ENCODE assay signal across 2 cellular contexts in the genomic region with DNA sequence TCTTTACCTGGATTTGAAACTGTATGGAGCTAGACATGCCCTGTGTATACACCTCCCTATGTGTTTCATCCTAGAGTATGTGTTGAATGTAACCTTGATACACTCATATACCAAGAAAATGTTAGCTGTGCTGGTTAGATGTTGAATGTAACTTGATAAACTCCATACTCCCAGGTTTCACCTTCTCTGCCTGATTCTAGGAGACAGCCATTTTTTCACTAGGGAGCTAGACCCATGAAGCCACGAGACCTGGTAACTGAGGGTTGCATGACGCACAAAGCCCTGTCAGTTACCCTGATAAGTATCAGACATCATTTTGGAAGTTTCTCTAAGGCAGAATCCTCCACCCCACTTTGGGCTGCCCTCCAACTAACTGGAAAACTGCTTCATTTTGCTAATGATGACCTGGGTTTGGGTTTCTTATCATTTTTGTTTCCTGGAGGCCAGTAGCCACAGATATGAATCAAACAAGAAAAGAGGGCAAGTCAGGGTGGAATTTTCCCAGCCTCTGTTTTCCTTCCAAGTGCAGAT.
TF ChIP-seq lines count a peak whose summit lies in the region.

No MANE protein-coding gene starts in this region.

TF ChIP-seq in SK-N-SH treated with all-trans-retinoic acid at 6 μM for 48 hours, 23 proteins besides CTCF, POLR2A, EP300 and RAD21 (continued from another document):
- TF ChIP-seq, protein P1, sequence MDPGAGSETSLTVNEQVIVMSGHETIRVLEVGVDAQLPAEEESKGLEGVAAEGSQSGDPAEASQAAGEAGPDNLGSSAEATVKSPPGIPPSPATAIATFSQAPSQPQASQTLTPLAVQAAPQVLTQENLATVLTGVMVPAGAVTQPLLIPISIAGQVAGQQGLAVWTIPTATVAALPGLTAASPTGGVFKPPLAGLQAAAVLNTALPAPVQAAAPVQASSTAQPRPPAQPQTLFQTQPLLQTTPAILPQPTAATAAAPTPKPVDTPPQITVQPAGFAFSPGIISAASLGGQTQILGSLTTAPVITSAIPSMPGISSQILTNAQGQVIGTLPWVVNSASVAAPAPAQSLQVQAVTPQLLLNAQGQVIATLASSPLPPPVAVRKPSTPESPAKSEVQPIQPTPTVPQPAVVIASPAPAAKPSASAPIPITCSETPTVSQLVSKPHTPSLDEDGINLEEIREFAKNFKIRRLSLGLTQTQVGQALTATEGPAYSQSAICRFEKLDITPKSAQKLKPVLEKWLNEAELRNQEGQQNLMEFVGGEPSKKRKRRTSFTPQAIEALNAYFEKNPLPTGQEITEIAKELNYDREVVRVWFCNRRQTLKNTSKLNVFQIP (CRISPR knock-in tag; IDR thresholded peaks at IDR 0.05; ENCODE audit: borderline replicate concordance, low read depth) = no peak
- 0 out of 2 replicates have a peak, but pooled peaks have one; percentile 28 for TF ChIP-seq CSDC2 (CRISPR knock-in tag; IDR thresholded peaks at IDR 0.05)
- TF ChIP-seq ISL1 (CRISPR knock-in tag; IDR thresholded peaks at IDR 0.05) = peak; percentile 28; the same call in 1 of the 2 replicates
- no peak for TF ChIP-seq OSR1 (CRISPR knock-in tag; IDR thresholded peaks at IDR 0.05)

TF ChIP-seq in SK-N-SH, 30 proteins besides CTCF, POLR2A, EP300 and RAD21 (continued from another document):
- TF ChIP-seq, protein P2, sequence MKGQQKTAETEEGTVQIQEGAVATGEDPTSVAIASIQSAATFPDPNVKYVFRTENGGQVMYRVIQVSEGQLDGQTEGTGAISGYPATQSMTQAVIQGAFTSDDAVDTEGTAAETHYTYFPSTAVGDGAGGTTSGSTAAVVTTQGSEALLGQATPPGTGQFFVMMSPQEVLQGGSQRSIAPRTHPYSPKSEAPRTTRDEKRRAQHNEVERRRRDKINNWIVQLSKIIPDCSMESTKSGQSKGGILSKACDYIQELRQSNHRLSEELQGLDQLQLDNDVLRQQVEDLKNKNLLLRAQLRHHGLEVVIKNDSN (IDR thresholded peaks at IDR 0.05; ENCODE audit: borderline replicate concordance, low read depth) = no peak
- TF ChIP-seq GABPA (IDR thresholded peaks at IDR 0.05; ENCODE audit: low read depth) = no peak
TF ChIP-seq in SK-N-SH: peak in this region for 0.
